20 cellular contexts compared by ENCODE assay signal in the genomic region with DNA sequence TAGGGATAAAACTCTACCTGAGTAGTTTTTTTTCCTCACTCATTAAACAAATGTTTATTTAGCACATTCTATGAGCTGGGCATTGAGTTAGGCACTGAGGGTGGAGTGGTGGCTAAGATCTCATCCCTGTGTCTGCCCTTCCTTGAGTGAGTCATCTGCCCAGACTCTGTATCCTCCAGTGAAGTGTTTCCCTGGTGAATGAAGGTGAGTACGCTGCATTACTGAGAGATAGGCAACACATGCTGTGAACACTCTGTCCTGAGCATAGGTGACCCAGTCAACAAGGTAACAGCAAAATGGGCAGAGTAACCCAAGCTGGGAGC. TPM values are rescaled to one million over a fixed set of nuclear protein-coding genes. Genes with fewer than 3 reads are reported as not detected.
A peak's percentile ranks its signal among the peaks of the same experiment; 100 is the strongest.
DNase-seq lines count a peak whose midpoint lies in the region; TF ChIP-seq lines count a peak whose summit lies in the region.
"Had no signal": no experiment of that assay in that cellular context is flagged by ENCODE, and none has a peak within 500 bp of the region (broad histone marks: within the 10 kb centered on the region; RNA-seq: fewer than 3 reads in every experiment).

No MANE protein-coding gene starts in this region.

- H3K9me3 Mint-ChIP-seq in mesothelial cell of epicardium: no peaks in the 10 kb centered on the region
- H3K9me3 Mint-ChIP-seq: activated CD4-positive, alpha-beta T cell treated with anti-CD3 and anti-CD28 coated beads, Interleukin-2, amount 10 ng/mL, durations not matched to agents 7 days and 5 days; activated naive CD4-positive, alpha-beta T cell treated with anti-CD3 and anti-CD28 coated beads, Interleukin-2, amount 50 U/mL, for 24 hours had no signal

- TF ChIP-seq CTCF in epithelial cell of esophagus (IDR thresholded peaks at IDR 0.05; ENCODE audit: insufficient read depth, low read depth, low read length, missing control alignments): no peak
- no peak for TF ChIP-seq CTCF in mesothelial cell of epicardium (IDR thresholded peaks at IDR 0.05; ENCODE audit: unreplicated experiment)

- H3K36me3 ChIP-seq in skeletal muscle satellite cell (ENCODE audit: insufficient read depth, low read length) (no peaks in the 10 kb centered on the region), H7 (replicated peaks; ENCODE audit: control insufficient read depth, insufficient read depth, low read length) (no peaks in the 10 kb centered on the region)
- H3K36me3 ChIP-seq: BE2C, esophagus squamous epithelium had no signal

- peaks cover 96% of the 10 kb centered on the region for H3K27me3 Mint-ChIP-seq in mesothelial cell of epicardium (ENCODE audit: low read depth)

- H3K9me3 ChIP-seq in skeletal muscle satellite cell (replicated peaks; ENCODE audit: low read length): no peaks in the 10 kb centered on the region
- H3K9me3 ChIP-seq: BE2C, body of pancreas, esophagus squamous epithelium had no signal

- H3K36me3 Mint-ChIP-seq in mesothelial cell of epicardium: no peaks in the 10 kb centered on the region
- H3K36me3 Mint-ChIP-seq: activated naive CD4-positive, alpha-beta T cell treated with anti-CD3 and anti-CD28 coated beads, Interleukin-2, amount 50 U/mL, for 24 hours had no signal

- H3K4me2 ChIP-seq in skeletal muscle satellite cell (ENCODE audit: low read length): peak overlapping the region; percentile 47

- no peak overlapping the region for H3K9ac ChIP-seq in skeletal muscle satellite cell (ENCODE audit: low read depth, low read length)

- H3K4me1 Mint-ChIP-seq in mesothelial cell of epicardium: peaks cover 3% of the 10 kb centered on the region

- peak; percentile 34 for DNase-seq in EL
- peak; percentile 57 for DNase-seq in M059J (ENCODE audit: low read depth)
- DNase-seq in epithelial cell of esophagus (ENCODE audit: low read depth): peak; percentile 89
- DNase-seq in SHP77 treated with DMSO at 0.1 percent for 48 hours (lab: John Stamatoyannopoulos, UW): no peak
- DNase-seq in mesothelial cell of epicardium (ENCODE audit: low spot score in 2 of 2, unreplicated experiment in 2 of 2): no peak
- no peak for DNase-seq in H7
- DNase-seq: activated CD4-positive, alpha-beta T cell treated with anti-CD3 and anti-CD28 coated beads, Interleukin-2, amount 10 ng/mL, durations not matched to agents 7 days and 5 days; activated T-cell treated with anti-CD3 and anti-CD28 coated beads for 4 hours; BE2C; body of pancreas; esophagus squamous epithelium; head of caudate nucleus; NCI-H1694; NCI-H510A; right cardiac atrium; stimulated activated CD4-positive, alpha-beta T cell treated with anti-CD3 and anti-CD28 coated beads, Interleukin-2, amount 100 ng/mL, for 24 hours; T1000 had no signal

- H3K4me1 ChIP-seq in skeletal muscle satellite cell (ENCODE audit: control insufficient read depth, insufficient read depth, low read length): peaks cover 53% of the 10 kb centered on the region
- H3K4me1 ChIP-seq: BE2C had no signal

- no peak overlapping the region for H3K27ac Mint-ChIP-seq in mesothelial cell of epicardium
- H3K27ac Mint-ChIP-seq: activated CD4-positive, alpha-beta T cell treated with anti-CD3 and anti-CD28 coated beads, Interleukin-2, amount 10 ng/mL, durations not matched to agents 7 days and 5 days; activated naive CD4-positive, alpha-beta T cell treated with anti-CD3 and anti-CD28 coated beads, Interleukin-2, amount 50 U/mL, for 24 hours had no signal

- H3K4me3 ChIP-seq in epithelial cell of esophagus (ENCODE audit: low read length): no peak overlapping the region
- no peak overlapping the region for H3K4me3 ChIP-seq in skeletal muscle satellite cell (ENCODE audit: low read length)
- H3K4me3 ChIP-seq in H7 (ENCODE audit: insufficient read depth, low read depth, low read length): no peak overlapping the region
- H3K4me3 ChIP-seq: body of pancreas, esophagus squamous epithelium had no signal

- no peak overlapping the region for H3K4me3 Mint-ChIP-seq in mesothelial cell of epicardium
- H3K4me3 Mint-ChIP-seq: activated CD4-positive, alpha-beta T cell treated with anti-CD3 and anti-CD28 coated beads, Interleukin-2, amount 10 ng/mL, durations not matched to agents 7 days and 5 days; activated naive CD4-positive, alpha-beta T cell treated with anti-CD3 and anti-CD28 coated beads, Interleukin-2, amount 50 U/mL, for 24 hours had no signal

- H3K27me3 ChIP-seq in skeletal muscle satellite cell (ENCODE audit: control insufficient read depth, insufficient read depth, low read length): no peaks in the 10 kb centered on the region
- H3K27me3 ChIP-seq in H7 (ENCODE audit: control insufficient read depth, insufficient read depth, low read length): peaks cover 91% of the 10 kb centered on the region

RNA-seq across cellular contexts. Expression of a gene that starts 5.8 kb away (rescaled TPM):
- total RNA-seq in M059J (2014; rRNA removed; shearing (Covaris generic)): not detected in 2 replicates
- total RNA-seq in skeletal muscle satellite cell (2012; rRNA removed): 0.25 and 0.87 TPM in 2 replicates
- total RNA-seq in mesothelial cell of epicardium: not detected in 3 replicates
- 0.17 TPM in 1 of 2 replicates, not detected in the other for total RNA-seq in H7 (2014; rRNA removed; shearing (Covaris generic))
- total RNA-seq: activated CD4-positive, alpha-beta T cell treated with anti-CD3 and anti-CD28 coated beads, Interleukin-2, amount 10 ng/mL, durations not matched to agents 7 days and 5 days; body of pancreas; dermis microvascular lymphatic vessel endothelial cell; esophagus squamous epithelium had no signal

RNA-seq across cellular contexts. Expression of a gene that starts 9.5 kb away (rescaled TPM):
- total RNA-seq in M059J (2014; rRNA removed; shearing (Covaris generic)): 0.17 and 0.27 TPM in 2 replicates
- total RNA-seq in skeletal muscle satellite cell (2012; rRNA removed): 0.76 and 0.87 TPM in 2 replicates
- total RNA-seq in mesothelial cell of epicardium: 0.27 to 0.44 TPM (median 0.43 TPM) in 3 replicates
- 0.14 TPM in 1 of 2 replicates, not detected in the other for total RNA-seq in H7 (2014; rRNA removed; shearing (Covaris generic))
- total RNA-seq: activated CD4-positive, alpha-beta T cell treated with anti-CD3 and anti-CD28 coated beads, Interleukin-2, amount 10 ng/mL, durations not matched to agents 7 days and 5 days; body of pancreas; dermis microvascular lymphatic vessel endothelial cell; esophagus squamous epithelium had no signal

RNA-seq across cellular contexts. Expression of a gene that starts 9.8 kb away (rescaled TPM):
- total RNA-seq in M059J (2014; rRNA removed; shearing (Covaris generic)): 34.4 and 54.7 TPM in 2 replicates
- 36.9 and 39.0 TPM in 2 replicates for total RNA-seq in skeletal muscle satellite cell (2012; rRNA removed)
- total RNA-seq in mesothelial cell of epicardium: 49.3 to 51.1 TPM (median 51.1 TPM) in 3 replicates
- total RNA-seq in H7 (2014; rRNA removed; shearing (Covaris generic)): 25.1 and 29.9 TPM in 2 replicates

Comparison
In these comparisons a context has a peak if more than half of its experiments do, and no peak if none do; other contexts are left out.
1. DNase-seq: peak in EL (single experiment), M059J (single experiment) and epithelial cell of esophagus (single experiment); none in SHP77 treated with DMSO at 0.1 percent for 48 hours (single experiment), mesothelial cell of epicardium (0 of 2) and H7 (single experiment).